ENCODE assay signal across 40 cellular contexts in the genomic region with DNA sequence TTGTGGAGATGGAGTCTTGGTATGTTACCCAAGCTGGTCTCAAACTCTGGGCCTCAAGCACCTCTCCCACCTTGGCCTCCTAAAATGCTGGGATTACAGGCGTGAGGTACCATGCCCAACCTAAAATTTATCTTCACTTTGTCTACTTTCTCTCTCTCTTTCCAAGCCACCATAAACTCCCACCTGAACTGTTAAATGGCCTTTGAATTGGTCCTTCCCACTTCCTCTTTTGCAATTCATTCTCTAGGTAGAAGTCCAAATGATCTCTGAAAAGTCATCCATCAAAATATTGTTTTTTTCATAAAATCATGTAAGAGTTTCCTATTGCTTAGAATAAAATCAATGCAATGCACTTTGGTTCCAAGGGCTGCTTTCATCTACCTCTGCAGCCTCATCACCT.
"Had no signal": no experiment of that assay in that cellular context is flagged by ENCODE, and none has a peak within 500 bp of the region (broad histone marks: within the 10 kb centered on the region; RNA-seq: fewer than 3 reads in every experiment).

No MANE protein-coding gene starts in this region.

- H3K27ac ChIP-seq: adrenal gland, ascending aorta, body of pancreas, brain microvascular endothelial cell, breast epithelium, cardiac muscle cell had no signal

- H3K4me3 ChIP-seq: adrenal gland, ascending aorta, body of pancreas, breast epithelium, cardiac muscle cell had no signal

- H3K4me1 Mint-ChIP-seq: activated naive CD4-positive, alpha-beta T cell treated with anti-CD3 and anti-CD28 coated beads, Interleukin-2, amount 10 ng/mL, durations not matched to agents 7 days and 5 days; activated naive CD4-positive, alpha-beta T cell treated with anti-CD3 and anti-CD28 coated beads, Interleukin-2, amount 50 U/mL, for 24 hours; activated naive CD8-positive, alpha-beta T cell treated with anti-CD3 and anti-CD28 coated beads for 36 hours; activated naive CD8-positive, alpha-beta T cell treated with anti-CD3 and anti-CD28 coated beads, Interleukin-2, amount 10 ng/mL, durations not matched to agents 7 days and 5 days; activated naive CD8-positive, alpha-beta T cell treated with anti-CD3 and anti-CD28 coated beads, Interleukin-2, amount 50 U/mL, for 24 hours; activated T-helper 17 cell treated with anti-CD3 and anti-CD28 coated beads, Interleukin-2, amount 50 U/mL, for 72 hours; central memory CD8-positive, alpha-beta T cell had no signal

- H3K27me3 Mint-ChIP-seq: activated naive CD8-positive, alpha-beta T cell treated with anti-CD3 and anti-CD28 coated beads for 36 hours; activated T-cell treated with anti-CD3 and anti-CD28 coated beads, Interleukin-2, amount 50 U/mL, for 24 hours; brain had no signal

- H3K36me3 ChIP-seq: adrenal gland, ascending aorta, brain microvascular endothelial cell, breast epithelium, cardiac muscle cell had no signal

- H3K4me1 ChIP-seq: adrenal gland, ascending aorta, breast epithelium had no signal

- FAIRE-seq: astrocyte, bronchial epithelial cell had no signal

- H3K36me3 Mint-ChIP-seq: activated naive CD4-positive, alpha-beta T cell treated with anti-CD3 and anti-CD28 coated beads, Interleukin-2, amount 10 ng/mL, durations not matched to agents 7 days and 5 days; activated naive CD4-positive, alpha-beta T cell treated with anti-CD3 and anti-CD28 coated beads, Interleukin-2, amount 50 U/mL, for 24 hours; activated naive CD4-positive, alpha-beta T cell treated with anti-CD3 and anti-CD28 coated beads, Interleukin-2, amount 50 U/mL, for 72 hours; activated naive CD8-positive, alpha-beta T cell; activated naive CD8-positive, alpha-beta T cell treated with anti-CD3 and anti-CD28 coated beads for 36 hours; activated naive CD8-positive, alpha-beta T cell treated with anti-CD3 and anti-CD28 coated beads, Interleukin-2, amount 10 ng/mL, durations not matched to agents 7 days and 5 days; brain had no signal

- H3K9me3 Mint-ChIP-seq: activated naive CD4-positive, alpha-beta T cell treated with anti-CD3 and anti-CD28 coated beads for 36 hours; activated naive CD4-positive, alpha-beta T cell treated with anti-CD3 and anti-CD28 coated beads, Interleukin-2, amount 10 ng/mL, durations not matched to agents 7 days and 5 days; activated naive CD4-positive, alpha-beta T cell treated with anti-CD3 and anti-CD28 coated beads, Interleukin-2, amount 50 U/mL, for 24 hours; activated naive CD4-positive, alpha-beta T cell treated with anti-CD3 and anti-CD28 coated beads, Interleukin-2, amount 50 U/mL, for 72 hours; activated naive CD8-positive, alpha-beta T cell treated with anti-CD3 and anti-CD28 coated beads for 36 hours; activated naive CD8-positive, alpha-beta T cell treated with anti-CD3 and anti-CD28 coated beads, Interleukin-2, amount 10 ng/mL, durations not matched to agents 7 days and 5 days; activated naive CD8-positive, alpha-beta T cell treated with anti-CD3 and anti-CD28 coated beads, Interleukin-2, amount 50 U/mL, for 24 hours; activated T-cell treated with anti-CD3 and anti-CD28 coated beads, Interleukin-2, amount 50 U/mL, for 24 hours; activated T-cell treated with anti-CD3 and anti-CD28 coated beads, Interleukin-2, amount 50 U/mL, for 4 hours; activated T-cell treated with anti-CD3 and anti-CD28 coated beads, Interleukin-2, amount 50 U/mL, for 72 hours; activated T-helper 1 cell treated with anti-CD3 and anti-CD28 coated beads, Interleukin-12 subunit alpha, Interleukin-12 subunit beta, Interleukin-2, Interleukin-4 antibody, amounts not matched to agents 30 ng/mL and 10 ng/mL and 1 ng/mL, durations not matched to agents 14 hours and 24 hours and 36 hours; activated T-helper 17 cell treated with anti-CD3 and anti-CD28 coated beads, Interleukin-2, amount 50 U/mL, for 72 hours; activated T-helper 2 cell treated with anti-CD3 and anti-CD28 coated beads, Interferon-gamma antibody, Interleukin-2, Interleukin-4, amounts not matched to agents 10 μg/mL and 5 μg/mL and 100 μg/mL, durations not matched to agents 14 hours and 24 hours and 36 hours; central memory CD8-positive, alpha-beta T cell had no signal

- H3K27me3 ChIP-seq: adrenal gland, ascending aorta, body of pancreas, brain microvascular endothelial cell, breast epithelium, cardiac muscle cell had no signal

- ATAC-seq: activated naive CD4-positive, alpha-beta T cell treated with anti-CD3 and anti-CD28 coated beads, Interleukin-2, amount 50 U/mL, for 72 hours; activated naive CD8-positive, alpha-beta T cell treated with anti-CD3 and anti-CD28 coated beads, Interleukin-2, amount 50 U/mL, for 24 hours; activated T-cell treated with anti-CD3 and anti-CD28 coated beads, Interleukin-2, amount 50 U/mL, for 4 hours; activated T-cell treated with anti-CD3 and anti-CD28 coated beads, Interleukin-2, amount 50 U/mL, for 72 hours; activated T-helper 17 cell treated with anti-CD3 and anti-CD28 coated beads, Interleukin-2, amount 50 U/mL, for 72 hours; body of pancreas had no signal

- DNase-seq: activated effector memory CD4-positive, alpha-beta T cell treated with anti-CD3 and anti-CD28 coated beads, Interleukin-2, amount 50 U/mL, for 16 hours; activated effector memory CD4-positive, alpha-beta T cell treated with Interleukin-2 at 50 U/mL for 16 hours; activated gamma-delta T cell; activated gamma-delta T cell treated with Interleukin-2 at 50 U/mL for 16 hours; activated naive CD4-positive, alpha-beta T cell; activated naive CD4-positive, alpha-beta T cell treated with anti-CD3 and anti-CD28 coated beads for 36 hours; activated naive CD4-positive, alpha-beta T cell treated with anti-CD3 and anti-CD28 coated beads, Interleukin-2, amount 10 ng/mL, durations not matched to agents 7 days and 5 days; activated naive CD4-positive, alpha-beta T cell treated with anti-CD3 and anti-CD28 coated beads, Interleukin-2, amount 50 U/mL, for 16 hours; activated naive CD4-positive, alpha-beta T cell treated with Interleukin-2 at 50 U/mL for 16 hours; activated naive CD8-positive, alpha-beta T cell treated with anti-CD3 and anti-CD28 coated beads for 36 hours; activated naive CD8-positive, alpha-beta T cell treated with anti-CD3 and anti-CD28 coated beads, Interleukin-2, amount 10 ng/mL, durations not matched to agents 7 days and 5 days; activated naive CD8-positive, alpha-beta T cell treated with anti-CD3 and anti-CD28 coated beads, Interleukin-2, amount 50 U/mL, for 24 hours; activated T-cell treated with anti-CD3 and anti-CD28 coated beads, Interleukin-2, amount 50 U/mL, for 1 hour; activated T-cell treated with anti-CD3 and anti-CD28 coated beads, Interleukin-2, amount 50 U/mL, for 24 hours; activated T-cell treated with anti-CD3 and anti-CD28 coated beads, Interleukin-2, amount 50 U/mL, for 4 hours; activated T-cell treated with anti-CD3 and anti-CD28 coated beads, Interleukin-2, amount 50 U/mL, for 48 hours; activated T-cell treated with anti-CD3 and anti-CD28 coated beads, Interleukin-2, amount 50 U/mL, for 72 hours; adrenal gland; amniotic stem cell; amygdala; anterior cingulate cortex; aorta; body of pancreas; brain microvascular endothelial cell; caudate nucleus; central memory CD4-positive, alpha-beta T cell; cerebellar nuclear complex had no signal

- H3K9me3 ChIP-seq: adrenal gland, ascending aorta, body of pancreas, breast epithelium had no signal

- H3K27ac Mint-ChIP-seq: activated naive CD4-positive, alpha-beta T cell treated with anti-CD3 and anti-CD28 coated beads for 36 hours; activated naive CD4-positive, alpha-beta T cell treated with anti-CD3 and anti-CD28 coated beads, Interleukin-2, amount 10 ng/mL, durations not matched to agents 7 days and 5 days; activated naive CD4-positive, alpha-beta T cell treated with anti-CD3 and anti-CD28 coated beads, Interleukin-2, amount 50 U/mL, for 24 hours; activated naive CD4-positive, alpha-beta T cell treated with anti-CD3 and anti-CD28 coated beads, Interleukin-2, amount 50 U/mL, for 72 hours; activated naive CD8-positive, alpha-beta T cell; activated naive CD8-positive, alpha-beta T cell treated with anti-CD3 and anti-CD28 coated beads for 36 hours; activated naive CD8-positive, alpha-beta T cell treated with anti-CD3 and anti-CD28 coated beads, Interleukin-2, amount 10 ng/mL, durations not matched to agents 7 days and 5 days; activated naive CD8-positive, alpha-beta T cell treated with anti-CD3 and anti-CD28 coated beads, Interleukin-2, amount 50 U/mL, for 24 hours; activated T-cell treated with anti-CD3 and anti-CD28 coated beads, Interleukin-2, amount 50 U/mL, for 24 hours; activated T-cell treated with anti-CD3 and anti-CD28 coated beads, Interleukin-2, amount 50 U/mL, for 72 hours; activated T-helper 1 cell treated with anti-CD3 and anti-CD28 coated beads, Interleukin-12 subunit alpha, Interleukin-12 subunit beta, Interleukin-2, Interleukin-4 antibody, amounts not matched to agents 30 ng/mL and 10 ng/mL and 1 ng/mL, durations not matched to agents 14 hours and 24 hours and 36 hours; activated T-helper 17 cell treated with anti-CD3 and anti-CD28 coated beads, Interleukin-2, amount 50 U/mL, for 72 hours; activated T-helper 2 cell treated with anti-CD3 and anti-CD28 coated beads, Interferon-gamma antibody, Interleukin-2, Interleukin-4, amounts not matched to agents 10 μg/mL and 5 μg/mL and 100 μg/mL, durations not matched to agents 14 hours and 24 hours and 36 hours; brain had no signal

- H3K4me3 Mint-ChIP-seq: activated naive CD4-positive, alpha-beta T cell treated with anti-CD3 and anti-CD28 coated beads for 36 hours; activated naive CD4-positive, alpha-beta T cell treated with anti-CD3 and anti-CD28 coated beads, Interleukin-2, amount 10 ng/mL, durations not matched to agents 7 days and 5 days; activated naive CD4-positive, alpha-beta T cell treated with anti-CD3 and anti-CD28 coated beads, Interleukin-2, amount 50 U/mL, for 24 hours; activated naive CD8-positive, alpha-beta T cell; activated naive CD8-positive, alpha-beta T cell treated with anti-CD3 and anti-CD28 coated beads for 36 hours; activated naive CD8-positive, alpha-beta T cell treated with anti-CD3 and anti-CD28 coated beads, Interleukin-2, amount 10 ng/mL, durations not matched to agents 7 days and 5 days; activated naive CD8-positive, alpha-beta T cell treated with anti-CD3 and anti-CD28 coated beads, Interleukin-2, amount 50 U/mL, for 24 hours; activated T-cell treated with anti-CD3 and anti-CD28 coated beads, Interleukin-2, amount 50 U/mL, for 24 hours; activated T-cell treated with anti-CD3 and anti-CD28 coated beads, Interleukin-2, amount 50 U/mL, for 4 hours; activated T-cell treated with anti-CD3 and anti-CD28 coated beads, Interleukin-2, amount 50 U/mL, for 72 hours; activated T-helper 1 cell treated with anti-CD3 and anti-CD28 coated beads, Interleukin-12 subunit alpha, Interleukin-12 subunit beta, Interleukin-2, Interleukin-4 antibody, amounts not matched to agents 30 ng/mL and 10 ng/mL and 1 ng/mL, durations not matched to agents 14 hours and 24 hours and 36 hours; activated T-helper 17 cell treated with anti-CD3 and anti-CD28 coated beads, Interleukin-2, amount 50 U/mL, for 72 hours; brain; central memory CD8-positive, alpha-beta T cell had no signal
